ENCODE assay signal across 10 cellular contexts in genomic region chr16:57998992-57999365, GRCh38. TPM values are rescaled to one million over a fixed set of nuclear protein-coding genes. Genes with fewer than 3 reads are reported as not detected.
DNase-seq lines count a peak whose midpoint lies in the region; ATAC-seq, FAIRE-seq and TF ChIP-seq lines count a peak whose summit lies in the region.
"Had no signal": no experiment of that assay in that cellular context is flagged by ENCODE, and none has a peak within 500 bp of the region (broad histone marks: within the 10 kb centered on the region; RNA-seq: fewer than 3 reads in every experiment).

No MANE protein-coding gene starts in this region.

- H3K4me3 ChIP-seq in A673 (ENCODE audit: low read depth, low read length, poor library complexity, severe bottlenecking), result peak overlapping the region; percentile 85
- H3K4me3 ChIP-seq in IMR-90 (ENCODE audit: insufficient read depth, low read depth, low read length), result peak overlapping the region; percentile 2; the same call in 1 of the 2 replicates
- H3K4me3 ChIP-seq in GM12878, result no peak overlapping the region
- peak overlapping the region; percentile 67 for H3K4me3 ChIP-seq in mononuclear cell (ENCODE audit: low read length)

- H3K18ac ChIP-seq in IMR-90 (ENCODE audit: low read depth, low read length), result no peak overlapping the region

- H2BK5ac ChIP-seq in IMR-90 (ENCODE audit: low read depth, low read length, poor library complexity, severe bottlenecking), result no peak overlapping the region

- no peak overlapping the region for H2BK120ac ChIP-seq in IMR-90 (ENCODE audit: low read depth, low read length)

- peaks cover 12% of the 10 kb centered on the region for H3K79me2 ChIP-seq in GM12878 (ENCODE audit: control insufficient read depth, insufficient read depth, low read length)

- no peak for TF ChIP-seq CTCF in A673 (conservative IDR thresholded peaks at IDR 0.05; ENCODE audit: low read depth, low read length)
- TF ChIP-seq CTCF in IMR-90 (conservative IDR thresholded peaks at IDR 0.05; ENCODE audit: low read depth, low read length), result no peak
- TF ChIP-seq CTCF in GM12878 (IDR thresholded peaks at IDR 0.05 in 2 of 3, conservative IDR thresholded peaks at IDR 0.05 in 1 of 3; ENCODE audit: control insufficient read depth in 2 of 3, extremely low read depth in 1 of 3, insufficient read depth in 1 of 3, low read depth in 3 of 3, low read length in 3 of 3), result no peak

- no peak for FAIRE-seq in GM12878 (lab: Jason Lieb, UNC)

- peak overlapping the region; percentile 13 for H3K23ac ChIP-seq in IMR-90 (ENCODE audit: low read depth, low read length)

- CTCF ChIA-PET in A673 (lab: Charles Lee) (no interaction called here), IMR-90 (lab: Yijun Ruan, JAX) (no interaction called here), GM12878 (lab: Yijun Ruan, JAX) (interaction anchor here (0.9 to 3.8 kb wide), 5 partner anchors 19 to 199 kb away, joined by 3 to 20 read pairs (median 4); no protein-coding TSS in a partner anchor)

- POLR2A ChIA-PET in A673 (lab: Charles Lee; ENCODE audit: low non-redundant PET), result interaction anchor here (0.7 kb wide), 1 partner anchor 31 kb away, joined by 4 read pairs; no protein-coding TSS in a partner anchor
- POLR2A ChIA-PET in IMR-90 (lab: Charles Lee; ENCODE audit: unreplicated experiment), result no interaction called here
- POLR2A ChIA-PET in GM12878 (lab: Charles Lee), result no interaction called here

- no peak overlapping the region for H3K27ac ChIP-seq in A673 (ENCODE audit: low read depth, low read length, poor library complexity, severe bottlenecking)
- no peak overlapping the region for H3K27ac ChIP-seq in IMR-90 (ENCODE audit: insufficient read depth, low read length)
- H3K27ac ChIP-seq in GM12878 (ENCODE audit: control insufficient read depth, insufficient read depth), result no peak overlapping the region

- no peak overlapping the region for H2AK9ac ChIP-seq in IMR-90 (replicated peaks; ENCODE audit: low read depth, low read length, poor library complexity)

- no peak overlapping the region for H3K56ac ChIP-seq in IMR-90 (ENCODE audit: extremely low read depth, insufficient read depth, low read length)

- dilution Hi-C loops in IMR-90 (cut with HindIII; ENCODE audit: low sequenced_read_pairs, unreplicated experiment), result no loop called here

- H4K5ac ChIP-seq in IMR-90 (ENCODE audit: low read depth, low read length), result no peak overlapping the region

- H3K9me1 ChIP-seq in IMR-90 (ENCODE audit: insufficient read depth, low read length), result peaks cover 11% of the 10 kb centered on the region; the same call in 1 of the 2 replicates

- SMC1A ChIA-PET in GM12878 (lab: Charles Lee; ENCODE audit: uncharacterized antibody, unreplicated experiment), result interaction anchor here (2.3 kb wide), 1 partner anchor 92 kb away, joined by 9 read pairs; no protein-coding TSS in a partner anchor

- H3K9me3 ChIP-seq in A673 (ENCODE audit: low read depth, low read length, poor library complexity, severe bottlenecking) (no peaks in the 10 kb centered on the region), IMR-90 (ENCODE audit: control insufficient read depth, insufficient read depth, low read length) (no peaks in the 10 kb centered on the region), GM12878 (replicated peaks; ENCODE audit: control insufficient read depth, insufficient read depth, low read length) (no peaks in the 10 kb centered on the region), mononuclear cell (ENCODE audit: low read depth, low read length) (no peaks in the 10 kb centered on the region)
- H3K9me3 ChIP-seq: adrenal gland had no signal

- H3K4me2 ChIP-seq in IMR-90 (ENCODE audit: low read depth, low read length) (peak overlapping the region; percentile 85), GM12878 (ENCODE audit: control insufficient read depth, insufficient read depth) (peak overlapping the region; percentile 95)

- H3K4ac ChIP-seq in IMR-90 (ENCODE audit: low read depth, low read length), result no peak overlapping the region

- H3K9ac ChIP-seq in IMR-90 (ENCODE audit: low read depth, low read length) (0 out of 2 replicates have a peak overlapping the region, but pooled peaks have one; percentile 77), GM12878 (ENCODE audit: control insufficient read depth, insufficient read depth, low read length) (no peak overlapping the region)

- H3K14ac ChIP-seq in IMR-90 (replicated peaks; ENCODE audit: low read depth, low read length), result no peak overlapping the region

- TF ChIP-seq RAD21 in IMR-90 (IDR thresholded peaks at IDR 0.05; ENCODE audit: low read length) (no peak), GM12878 (IDR thresholded peaks at IDR 0.05; ENCODE audit: insufficient read depth, low read depth, low read length) (no peak)

- H3K79me1 ChIP-seq in IMR-90 (ENCODE audit: low read depth in 1 of 2, low read length in 2 of 2), result peaks cover 18 to 65% of the 10 kb centered on the region in 2 experiments

- no peak overlapping the region for H2AFZ ChIP-seq in IMR-90 (replicated peaks; ENCODE audit: low read length, poor library complexity)
- H2AFZ ChIP-seq in GM12878 (ENCODE audit: control insufficient read depth, low read depth, low read length), result no peak overlapping the region

- in situ Hi-C loops in IMR-90 (cut with MboI; ENCODE audit: low sequenced_read_pairs) (no loop called here), GM12878 (cut with MboI) (no loop called here)

- no peak overlapping the region for H4K8ac ChIP-seq in IMR-90 (ENCODE audit: low read depth in 2 of 2, low read length in 2 of 2)

- H3K4me1 ChIP-seq in A673 (ENCODE audit: insufficient read depth, low read length, poor library complexity, severe bottlenecking) (peaks cover 19% of the 10 kb centered on the region), IMR-90 (ENCODE audit: control insufficient read depth, insufficient read depth, low read length) (peaks cover 12% of the 10 kb centered on the region), GM12878 (ENCODE audit: control insufficient read depth, insufficient read depth, low read length) (peaks cover 13% of the 10 kb centered on the region), mononuclear cell (ENCODE audit: insufficient read depth, low read length) (peaks cover 72% of the 10 kb centered on the region)

- TSS peak; percentile 47 for BruUV-seq in A673 (replicated peaks; lab: Mats Ljungman, UMichigan)
- no TSS peak for BruUV-seq in IMR-90 (replicated peaks; lab: Mats Ljungman, UMichigan)
- TSS peak; percentile 70 for BruUV-seq in GM12878 (replicated peaks; lab: Mats Ljungman, UMichigan)

- H2AK5ac ChIP-seq in IMR-90 (ENCODE audit: low read depth, low read length), result no peak overlapping the region

- RAD21 ChIA-PET in GM12878 (lab: Charles Lee; ENCODE audit: unreplicated experiment), result interaction anchor here (1.3 kb wide), 1 partner anchor 101 kb away, joined by 4 read pairs; no protein-coding TSS in a partner anchor

- no peak for ATAC-seq in IMR-90 (ENCODE audit: low read depth)
- no peak for ATAC-seq in GM12878
- no peak for ATAC-seq in GM18498 (IDR thresholded peaks at IDR 0.05; ENCODE audit: unreplicated experiment)
- no peak for ATAC-seq in HG03108 (IDR thresholded peaks at IDR 0.05; ENCODE audit: unreplicated experiment)

- intact Hi-C loops in A673 (cut with micrococcal nuclease; ENCODE audit: unreplicated experiment) (loop anchor here (1.0 kb wide), 1 partner anchor 93 kb away; no protein-coding TSS in a partner anchor), IMR-90 (cut with micrococcal nuclease) (no loop called here), GM12878 (cut with micrococcal nuclease; ENCODE audit: unreplicated experiment) (no loop called here)

- H3K27me3 ChIP-seq in A673 (replicated peaks; ENCODE audit: insufficient read depth, low read depth, low read length, poor library complexity) (no peaks in the 10 kb centered on the region), IMR-90 (ENCODE audit: control insufficient read depth, insufficient read depth, low read length) (no peaks in the 10 kb centered on the region), GM12878 (replicated peaks in 1 of 2; ENCODE audit: control insufficient read depth in 2 of 2, insufficient read depth in 2 of 2, low read length in 1 of 2) (no peaks in the 10 kb centered on the region), mononuclear cell (ENCODE audit: insufficient read depth, low read length) (no peaks in the 10 kb centered on the region)
- H3K27me3 ChIP-seq: adrenal gland had no signal

- peaks cover 14% of the 10 kb centered on the region for H4K20me1 ChIP-seq in IMR-90 (ENCODE audit: insufficient read depth, low read length)
- no peaks in the 10 kb centered on the region for H4K20me1 ChIP-seq in GM12878 (ENCODE audit: control insufficient read depth, insufficient read depth)

- H3K36me3 ChIP-seq in A673 (ENCODE audit: insufficient read depth, low read length, poor library complexity, severe bottlenecking) (peaks cover 4% of the 10 kb centered on the region), IMR-90 (ENCODE audit: control insufficient read depth, insufficient read depth, low read length) (peaks cover 42% of the 10 kb centered on the region; the same call in 1 of the 2 replicates), GM12878 (ENCODE audit: control insufficient read depth in 2 of 2, insufficient read depth in 2 of 2, low read length in 1 of 2) (no peaks in the 10 kb centered on the region; a peak in 1 of 4 replicates)

- TF ChIP-seq EP300 in GM12878 (IDR thresholded peaks at IDR 0.05; ENCODE audit: borderline replicate concordance in 1 of 2, control insufficient read depth in 1 of 2, low read depth in 2 of 2, low read length in 2 of 2), result no peak

- DNase-seq in A673 (ENCODE audit: low spot score), result no peak
- DNase-seq in IMR-90, result no peak
- DNase-seq in GM12878 (ENCODE audit: low read depth, low spot score), result no peak
- no peak for DNase-seq in iPS-NIHi7 (ENCODE audit: extremely low spot score)
- DNase-seq in anterior cingulate cortex (lab: John Stamatoyannopoulos, UW), result no peak
- DNase-seq: adrenal gland, DMS79 treated with DMSO at 0.1 percent for 48 hours had no signal

- H2BK15ac ChIP-seq in IMR-90 (ENCODE audit: low read depth, low read length), result no peak overlapping the region

- H2BK20ac ChIP-seq in IMR-90 (ENCODE audit: low read depth, low read length), result no peak overlapping the region

- TF ChIP-seq POLR2A in IMR-90 (IDR thresholded peaks at IDR 0.05; ENCODE audit: low read depth, low read length) (no peak), GM12878 (IDR thresholded peaks at IDR 0.05; ENCODE audit: low read depth, low read length) (no peak)

- H4K91ac ChIP-seq in IMR-90 (ENCODE audit: insufficient read depth, low read depth, low read length), result no peak overlapping the region

- WGBS in IMR-90 (ENCODE audit: extremely low coverage in 2 of 2, insufficient read length in 1 of 2), 2 experiments, result no CpG with 5 or more reads among the region's 3 CpGs
- 92% methylated on average over 3 of the region's 3 CpGs for WGBS in GM12878 (ENCODE audit: insufficient coverage, insufficient replicate concordance, low lambda C conversion rate, missing lambda C conversion rate)

RNA-seq across cellular contexts. Expression of gene ZNF319, which starts 1.5 kb away (rescaled TPM):
- total RNA-seq in A673 (2021) (11.7 and 12.9 TPM in 2 replicates), IMR-90 (2012; rRNA removed) (0.83 and 0.90 TPM in 2 replicates), GM12878 (2014; rRNA removed) (1.4 TPM in 2 replicates), GM12878 (2014; rRNA removed; fragmentation: Illumina TruSeq; extraction: Trizol) (1.1 TPM in 2 replicates), GM12878 (2021) (6.9 and 7.4 TPM in 2 replicates), mononuclear cell (5.7 TPM)
- polyA plus RNA-seq in IMR-90 (2012; rRNA removed) (6.3 TPM in 2 replicates), GM12878 (2011; rRNA removed) (0.72 and 1.7 TPM in 2 replicates), GM12878 (2014; fragmentation: Illumina TruSeq; extraction: Trizol) (1.2 and 1.8 TPM in 2 replicates), GM12878 (2014; fragmentation: Nextera tagmentation; extraction: Ambion mirVana) (under 1 TPM; 0.29 to 0.69 TPM), GM12878 (2014; rRNA removed) (2.7 and 3.7 TPM in 2 replicates), GM12878 (2016; fragmentation: Nextera tagmentation; extraction: Ambion mirVana) (1 to 10 TPM; 2.8 to 3.3 TPM)
- 6.7 and 10.4 TPM in 2 replicates for polyA plus RNA-seq in IMR-90 (2012; cell fraction: cytosol; rRNA removed)
- polyA plus RNA-seq in IMR-90 (2012; cell fraction: nucleus; rRNA removed; ENCODE audit: low replicate concordance), result 5.8 and 8.9 TPM in 2 replicates
- 4.3 and 5.1 TPM in 2 replicates for total RNA-seq in GM12878 (2013; cell fraction: nucleolus; rRNA removed)
- polyA plus RNA-seq in GM12878 (2011; ENCODE audit: low read depth), result 1.4 TPM
- 2.5 and 2.7 TPM in 2 replicates for polyA plus RNA-seq in GM12878 (2011; cell fraction: cytosol; rRNA removed)
- polyA plus RNA-seq in GM12878 (2011; cell fraction: nucleus; rRNA removed), result 5.4 and 8.8 TPM in 2 replicates
- polyA plus RNA-seq in GM12878 (2012), result 3.7 and 4.1 TPM in 2 replicates
- 2.8 and 5.1 TPM in 2 replicates for polyA minus RNA-seq in GM12878 (2011; rRNA and poly(A)+ RNA removed)
- 2.1 TPM in 2 replicates for polyA minus RNA-seq in GM12878 (2011; cell fraction: cytosol; rRNA and poly(A)+ RNA removed)
- polyA minus RNA-seq in GM12878 (2011; cell fraction: nucleus; rRNA and poly(A)+ RNA removed), result 5.0 and 7.0 TPM in 2 replicates

RNA-seq across cellular contexts. Expression of gene USB1, which starts 2.2 kb away (rescaled TPM):
- 99.5 and 106 TPM in 2 replicates for total RNA-seq in A673 (2021)
- total RNA-seq in IMR-90 (2012; rRNA removed), result 23.1 and 45.9 TPM in 2 replicates
- 94.9 and 96.8 TPM in 2 replicates for polyA plus RNA-seq in IMR-90 (2012; rRNA removed)
- polyA plus RNA-seq in IMR-90 (2012; cell fraction: cytosol; rRNA removed), result 126 and 158 TPM in 2 replicates
- 32.4 and 62.6 TPM in 2 replicates for polyA plus RNA-seq in IMR-90 (2012; cell fraction: nucleus; rRNA removed; ENCODE audit: low replicate concordance)
- 44.1 and 54.1 TPM in 2 replicates for total RNA-seq in GM12878 (2013; cell fraction: nucleolus; rRNA removed)
- total RNA-seq in GM12878 (2014; rRNA removed), result 9.7 and 9.9 TPM in 2 replicates
- total RNA-seq in GM12878 (2014; rRNA removed; fragmentation: Illumina TruSeq; extraction: Trizol), result 9.4 and 10.0 TPM in 2 replicates
- 50.2 and 50.8 TPM in 2 replicates for total RNA-seq in GM12878 (2021)
- polyA plus RNA-seq in GM12878 (2011; ENCODE audit: low read depth), result 20.3 TPM
- 28.3 and 45.4 TPM in 2 replicates for polyA plus RNA-seq in GM12878 (2011; rRNA removed)
- polyA plus RNA-seq in GM12878 (2011; cell fraction: cytosol; rRNA removed), result 50.4 and 59.0 TPM in 2 replicates
- 40.6 and 53.8 TPM in 2 replicates for polyA plus RNA-seq in GM12878 (2011; cell fraction: nucleus; rRNA removed)
- polyA plus RNA-seq in GM12878 (2012), result 21.3 and 31.1 TPM in 2 replicates
- 37.6 and 39.7 TPM in 2 replicates for polyA plus RNA-seq in GM12878 (2014; fragmentation: Illumina TruSeq; extraction: Trizol)
- 1 to 10 TPM; 7.9 to 8.7 TPM for polyA plus RNA-seq in GM12878 (2014; fragmentation: Nextera tagmentation; extraction: Ambion mirVana)
- polyA plus RNA-seq in GM12878 (2014; rRNA removed), result 41.1 and 43.5 TPM in 2 replicates
- polyA plus RNA-seq in GM12878 (2016; fragmentation: Nextera tagmentation; extraction: Ambion mirVana), result 10 to 100 TPM; 53.2 to 72.2 TPM
- polyA minus RNA-seq in GM12878 (2011; rRNA and poly(A)+ RNA removed), result 33.4 and 50.6 TPM in 2 replicates
- 28.3 and 28.5 TPM in 2 replicates for polyA minus RNA-seq in GM12878 (2011; cell fraction: cytosol; rRNA and poly(A)+ RNA removed)
- 19.0 and 30.3 TPM in 2 replicates for polyA minus RNA-seq in GM12878 (2011; cell fraction: nucleus; rRNA and poly(A)+ RNA removed)
- 20.4 TPM for total RNA-seq in mononuclear cell

RNA-seq across cellular contexts. Expression of gene MMP15, which starts 26.6 kb away (rescaled TPM):
- total RNA-seq in A673 (2021), result 4.5 and 7.0 TPM in 2 replicates
- 0.18 and 0.28 TPM in 2 replicates for total RNA-seq in IMR-90 (2012; rRNA removed)
- polyA plus RNA-seq in IMR-90 (2012; rRNA removed), result 0.56 and 0.69 TPM in 2 replicates
- 0.69 and 1.1 TPM in 2 replicates for polyA plus RNA-seq in IMR-90 (2012; cell fraction: cytosol; rRNA removed)
- 0.24 and 0.62 TPM in 2 replicates for polyA plus RNA-seq in IMR-90 (2012; cell fraction: nucleus; rRNA removed; ENCODE audit: low replicate concordance)
- 0.24 and 0.40 TPM in 2 replicates for total RNA-seq in GM12878 (2013; cell fraction: nucleolus; rRNA removed)
- not detected in 2 replicates for total RNA-seq in GM12878 (2014; rRNA removed)
- total RNA-seq in GM12878 (2014; rRNA removed; fragmentation: Illumina TruSeq; extraction: Trizol), result not detected in 2 replicates
- total RNA-seq in GM12878 (2021), result 0.13 and 0.56 TPM in 2 replicates
- polyA plus RNA-seq in GM12878 (2011; ENCODE audit: low read depth), result not detected
- polyA plus RNA-seq in GM12878 (2011; rRNA removed), result not detected in 2 replicates
- polyA plus RNA-seq in GM12878 (2011; cell fraction: cytosol; rRNA removed), result 0.02 and 0.04 TPM in 2 replicates
- polyA plus RNA-seq in GM12878 (2011; cell fraction: nucleus; rRNA removed), result not detected in 2 replicates
- polyA plus RNA-seq in GM12878 (2012), result 0.10 TPM in 1 of 2 replicates, not detected in the other
- not detected in 2 replicates for polyA plus RNA-seq in GM12878 (2014; fragmentation: Illumina TruSeq; extraction: Trizol)
- not detected for polyA plus RNA-seq in GM12878 (2014; fragmentation: Nextera tagmentation; extraction: Ambion mirVana)
- 0.10 TPM in 1 of 2 replicates, not detected in the other for polyA plus RNA-seq in GM12878 (2014; rRNA removed)
- under 1 TPM in 1 of 2 experiments, not detected in 1; 0.08 TPM for polyA plus RNA-seq in GM12878 (2016; fragmentation: Nextera tagmentation; extraction: Ambion mirVana)
- not detected in 2 replicates for polyA minus RNA-seq in GM12878 (2011; rRNA and poly(A)+ RNA removed)
- polyA minus RNA-seq in GM12878 (2011; cell fraction: cytosol; rRNA and poly(A)+ RNA removed), result 0.62 and 0.67 TPM in 2 replicates
- polyA minus RNA-seq in GM12878 (2011; cell fraction: nucleus; rRNA and poly(A)+ RNA removed), result 0.10 TPM in 1 of 2 replicates, not detected in the other
- total RNA-seq in mononuclear cell, result 0.10 TPM

RNA-seq across cellular contexts. Expression of gene CNGB1, which starts 28.1 kb away (rescaled TPM):
- total RNA-seq in A673 (2021) (not detected in 2 replicates), IMR-90 (2012; rRNA removed) (not detected in 2 replicates), GM12878 (2014; rRNA removed) (not detected in 2 replicates), GM12878 (2014; rRNA removed; fragmentation: Illumina TruSeq; extraction: Trizol) (not detected in 2 replicates), GM12878 (2021) (not detected in 2 replicates), mononuclear cell (not detected)
- polyA plus RNA-seq in IMR-90 (2012; rRNA removed) (not detected in 2 replicates), GM12878 (2011; rRNA removed) (0.03 TPM in 1 of 2 replicates, not detected in the other), GM12878 (2014; fragmentation: Illumina TruSeq; extraction: Trizol) (not detected in 2 replicates), GM12878 (2014; fragmentation: Nextera tagmentation; extraction: Ambion mirVana) (not detected), GM12878 (2014; rRNA removed) (not detected in 2 replicates), GM12878 (2016; fragmentation: Nextera tagmentation; extraction: Ambion mirVana) (not detected)
- not detected in 2 replicates for polyA plus RNA-seq in IMR-90 (2012; cell fraction: cytosol; rRNA removed)
- 0.01 TPM in 1 of 2 replicates, not detected in the other for polyA plus RNA-seq in IMR-90 (2012; cell fraction: nucleus; rRNA removed; ENCODE audit: low replicate concordance)
- total RNA-seq in GM12878 (2013; cell fraction: nucleolus; rRNA removed), result not detected in 2 replicates
- polyA plus RNA-seq in GM12878 (2011; ENCODE audit: low read depth), result not detected
- 0.03 and 0.10 TPM in 2 replicates for polyA plus RNA-seq in GM12878 (2011; cell fraction: cytosol; rRNA removed)
- polyA plus RNA-seq in GM12878 (2011; cell fraction: nucleus; rRNA removed), result 0.04 and 0.15 TPM in 2 replicates
- not detected in 2 replicates for polyA plus RNA-seq in GM12878 (2012)
- polyA minus RNA-seq in GM12878 (2011; rRNA and poly(A)+ RNA removed), result not detected in 2 replicates
- not detected in 2 replicates for polyA minus RNA-seq in GM12878 (2011; cell fraction: cytosol; rRNA and poly(A)+ RNA removed)
- not detected in 2 replicates for polyA minus RNA-seq in GM12878 (2011; cell fraction: nucleus; rRNA and poly(A)+ RNA removed)
